ENCODE assay signal across 8 cellular contexts in the genomic region with DNA sequence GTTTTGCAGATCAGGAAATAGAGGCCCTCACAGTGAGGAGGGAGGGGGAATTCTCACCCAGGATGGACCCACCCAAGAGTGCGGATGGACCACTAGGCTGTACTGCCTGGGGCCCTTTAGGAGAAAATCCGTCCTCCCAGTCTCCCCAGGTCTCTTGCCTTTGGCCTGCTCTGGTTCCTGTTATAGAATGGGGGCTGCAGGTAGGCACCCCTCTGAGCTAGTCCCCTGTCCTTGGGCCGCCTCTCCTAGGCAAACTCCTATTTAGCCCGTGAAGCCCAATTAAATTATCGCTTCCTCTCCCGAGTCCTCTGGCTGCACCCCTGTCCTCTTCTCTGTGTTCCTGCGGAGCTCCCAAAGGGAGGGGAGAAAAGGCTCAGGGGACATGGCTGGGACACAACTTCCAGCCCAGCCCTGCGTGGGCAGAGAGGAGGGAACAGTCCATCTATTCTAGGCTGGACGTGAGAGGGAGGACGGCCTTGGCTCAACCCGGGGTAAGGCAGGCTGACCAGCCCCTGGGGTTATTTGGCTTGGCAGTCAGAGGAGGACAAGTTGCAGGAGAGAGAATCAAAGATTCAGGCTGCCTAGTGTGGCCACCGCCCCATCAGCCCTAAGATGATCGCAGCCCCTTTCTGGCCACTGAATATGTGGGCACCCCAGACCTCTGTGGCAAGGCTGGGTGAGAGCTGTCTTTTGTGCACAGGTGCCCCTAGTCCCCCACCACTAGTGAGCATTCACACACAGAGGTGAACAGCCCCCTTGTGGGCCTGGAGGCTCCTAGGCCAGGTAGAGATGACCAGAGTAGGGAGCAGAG.
DNase-seq lines count a peak whose midpoint lies in the region; ATAC-seq and TF ChIP-seq lines count a peak whose summit lies in the region.

No MANE protein-coding gene starts in this region.

- no peak overlapping the region for H3K4me3 ChIP-seq in AG04450 (ENCODE audit: low read depth, low read length)

- no peaks in the 10 kb centered on the region for H3K9me3 ChIP-seq in AG04450 (ENCODE audit: control insufficient read depth, insufficient read depth, low read length)

- peak overlapping the region; percentile 97 for H3K27ac ChIP-seq in AG04450 (ENCODE audit: low read depth, low read length)
- H3K27ac ChIP-seq in RWPE1: peak overlapping the region; percentile 100

- DNase-seq in AG04450 (ENCODE audit: low read depth, low spot score) (no peak), RWPE1 (ENCODE audit: low spot score) (no peak), epidermal melanocyte (ENCODE audit: insufficient read length, low spot score) (peak; percentile 53), mesenteric fat pad (ENCODE audit: low spot score) (no peak), midbrain (lab: John Stamatoyannopoulos, UW) (no peak), iPS-NIHi11 (ENCODE audit: low spot score) (no peak)
- no peak for DNase-seq in natural killer cell treated with Interleukin-12 subunit alpha and Interleukin-12 subunit beta and Interleukin-15 and Interleukin-18, amount 100 ng/mL, for 72 hours (ENCODE audit: low spot score)
- DNase-seq in stimulated activated CD4-positive, alpha-beta T cell treated with anti-CD3 and anti-CD28 coated beads, Interleukin-2, amount 100 ng/mL, for 48 hours: no peak

- H3K9me3 Mint-ChIP-seq in natural killer cell treated with Interleukin-12 subunit alpha and Interleukin-12 subunit beta and Interleukin-15 and Interleukin-18, amount 100 ng/mL, for 72 hours: no peaks in the 10 kb centered on the region

- no peak for ATAC-seq in natural killer cell treated with Interleukin-12 subunit alpha and Interleukin-12 subunit beta and Interleukin-15 and Interleukin-18, amount 100 ng/mL, for 72 hours

- TF ChIP-seq CTCF in AG04450 (IDR thresholded peaks at IDR 0.05; ENCODE audit: low read depth, low read length): no peak
- no peak for TF ChIP-seq CTCF in RWPE1 (conservative IDR thresholded peaks at IDR 0.05; ENCODE audit: low read depth)

- no peaks in the 10 kb centered on the region for H3K36me3 Mint-ChIP-seq in natural killer cell treated with Interleukin-12 subunit alpha and Interleukin-12 subunit beta and Interleukin-15 and Interleukin-18, amount 100 ng/mL, for 72 hours

- H3K4me1 Mint-ChIP-seq in natural killer cell treated with Interleukin-12 subunit alpha and Interleukin-12 subunit beta and Interleukin-15 and Interleukin-18, amount 100 ng/mL, for 72 hours (ENCODE audit: low read depth in 2 of 2): peaks cover 24 to 33% of the 10 kb centered on the region in 2 donors

- peak overlapping the region; percentile 90 to 96 for H3K27ac Mint-ChIP-seq in natural killer cell treated with Interleukin-12 subunit alpha and Interleukin-12 subunit beta and Interleukin-15 and Interleukin-18, amount 100 ng/mL, for 72 hours

- peaks cover 0 to 3% of the 10 kb centered on the region in 2 donors for H3K27me3 Mint-ChIP-seq in natural killer cell treated with Interleukin-12 subunit alpha and Interleukin-12 subunit beta and Interleukin-15 and Interleukin-18, amount 100 ng/mL, for 72 hours

- CTCF ChIA-PET in AG04450 (lab: Charles Lee) (interaction anchor here (0.9 kb wide), 1 partner anchor 344 kb away, joined by 3 read pairs; no protein-coding TSS in a partner anchor), RWPE1 (lab: Yijun Ruan, JAX) (interaction anchor here (0.7 kb wide), 1 partner anchor 124 kb away, joined by 6 read pairs; no protein-coding TSS in a partner anchor)

- H3K27me3 ChIP-seq in AG04450 (ENCODE audit: control insufficient read depth, insufficient read depth, low read length): no peaks in the 10 kb centered on the region

- peak overlapping the region; percentile 70 for H3K4me3 Mint-ChIP-seq in natural killer cell treated with Interleukin-12 subunit alpha and Interleukin-12 subunit beta and Interleukin-15 and Interleukin-18, amount 100 ng/mL, for 72 hours

- POLR2A ChIA-PET in AG04450 (lab: Yijun Ruan, JAX) (no interaction called here), RWPE1 (lab: Yijun Ruan, JAX; ENCODE audit: low non-redundant PET) (interaction anchor here (0.7 kb wide), 1 partner anchor 10 kb away, joined by 3 read pairs; no protein-coding TSS in a partner anchor)
